In genomic region chr4:1833307-1834046, GRCh38 we compare ENCODE assay signal across 16 cellular contexts.
A peak's percentile ranks its signal among the peaks of the same experiment; 100 is the strongest.
DNase-seq lines count a peak whose midpoint lies in the region; ATAC-seq and TF ChIP-seq lines count a peak whose summit lies in the region.
"Had no signal": no experiment of that assay in that cellular context is flagged by ENCODE, and none has a peak within 500 bp of the region (broad histone marks: within the 10 kb centered on the region; RNA-seq: fewer than 3 reads in every experiment).

No MANE protein-coding gene starts in this region.

- no peak for DNase-seq in stimulated activated naive B cell treated with anti-CD40 and anti-IgM and Interleukin-4, amounts not matched to agents 10 μg/mL and 1 μg/mL and 100 μg/mL, for 72 hours
- DNase-seq in SIG-M5 treated with dmso at 0.1 percent for 504 hours (lab: John Stamatoyannopoulos, UW; ENCODE audit: unreplicated experiment) (no peak), coronary artery (ENCODE audit: low spot score) (no peak)
- DNase-seq: amniotic stem cell, cerebellar nuclear complex, MM.1S, NCI-H2029, NCI-H526 treated with DMSO at 0.1 percent for 48 hours had no signal

- peaks cover 29 to 50% of the 10 kb centered on the region in 2 donors for H3K4me1 Mint-ChIP-seq in stimulated activated naive B cell treated with anti-CD40 and anti-IgM and Interleukin-4, amounts not matched to agents 10 μg/mL and 1 μg/mL and 100 μg/mL, for 72 hours
- H3K4me1 Mint-ChIP-seq: nephron had no signal

- H3K27ac ChIP-seq in angular gyrus (ENCODE audit: low read depth, low read length) (peak overlapping the region; percentile 77), coronary artery (no peak overlapping the region)
- H3K27ac ChIP-seq: gastroesophageal sphincter, VCaP had no signal

- H3K4me3 Mint-ChIP-seq in stimulated activated naive B cell treated with anti-CD40 and anti-IgM and Interleukin-4, amounts not matched to agents 10 μg/mL and 1 μg/mL and 100 μg/mL, for 72 hours, result peak overlapping the region; percentile 59 to 62
- H3K4me3 Mint-ChIP-seq: nephron had no signal

- H3K9me3 Mint-ChIP-seq in stimulated activated naive B cell treated with anti-CD40 and anti-IgM and Interleukin-4, amounts not matched to agents 10 μg/mL and 1 μg/mL and 100 μg/mL, for 72 hours, result peaks cover 0 to 2% of the 10 kb centered on the region in 2 donors

- H3K27me3 Mint-ChIP-seq in stimulated activated naive B cell treated with anti-CD40 and anti-IgM and Interleukin-4, amounts not matched to agents 10 μg/mL and 1 μg/mL and 100 μg/mL, for 72 hours, result no peaks in the 10 kb centered on the region

- peaks cover 51 to 59% of the 10 kb centered on the region in 2 donors for H3K36me3 Mint-ChIP-seq in stimulated activated naive B cell treated with anti-CD40 and anti-IgM and Interleukin-4, amounts not matched to agents 10 μg/mL and 1 μg/mL and 100 μg/mL, for 72 hours

- H3K4me3 ChIP-seq in coronary artery, result no peak overlapping the region
- H3K4me3 ChIP-seq: gastroesophageal sphincter, lung had no signal

- ATAC-seq in GM18868 (IDR thresholded peaks at IDR 0.05; ENCODE audit: unreplicated experiment) (peak; percentile 19), HG02938 (IDR thresholded peaks at IDR 0.05; ENCODE audit: unreplicated experiment) (peak; percentile 14), HG02588 (IDR thresholded peaks at IDR 0.05; ENCODE audit: unreplicated experiment) (no peak)
- ATAC-seq in stimulated activated naive B cell treated with anti-CD40 and anti-IgM and Interleukin-4, amounts not matched to agents 10 μg/mL and 1 μg/mL and 100 μg/mL, for 72 hours (replicated peaks), result peak; percentile 1 to 2
- ATAC-seq: gastroesophageal sphincter had no signal

- no peak for TF ChIP-seq CTCF in coronary artery (IDR thresholded peaks at IDR 0.05)

- peak overlapping the region; percentile 91 for H3K27ac Mint-ChIP-seq in stimulated activated naive B cell treated with anti-CD40 and anti-IgM and Interleukin-4, amounts not matched to agents 10 μg/mL and 1 μg/mL and 100 μg/mL, for 72 hours
